8 cellular contexts compared by ENCODE assay signal in genomic region chr2:183078163-183078466, GRCh38. TPM values are rescaled to one million over a fixed set of nuclear protein-coding genes. Genes with fewer than 3 reads are reported as not detected.
A peak's percentile ranks its signal among the peaks of the same experiment; 100 is the strongest.
DNase-seq lines count a peak whose midpoint lies in the region; ATAC-seq and TF ChIP-seq lines count a peak whose summit lies in the region.

No MANE protein-coding gene starts in this region.

- peak overlapping the region; percentile 69 for H3K4me2 ChIP-seq in BLaER1

- intact Hi-C loops in adrenal gland (cut with DNase I): loop anchor here in 1 of 2 donors (10.0 kb wide), 1 partner anchor 47 kb away; the partner anchor contains the start of gene NUP35

- peaks cover 6% of the 10 kb centered on the region for H3K4me1 Mint-ChIP-seq in stimulated activated memory B cell treated with anti-CD40 and anti-IgM and Interleukin-4, amounts not matched to agents 10 μg/mL and 1 μg/mL and 100 μg/mL, for 72 hours

- H3K27ac ChIP-seq in BLaER1 (peak overlapping the region; percentile 25), HL-60 (replicated peaks) (no peak overlapping the region), adrenal gland (peak overlapping the region in 4 of 5 donors; percentile 33 to 84 (median 72))

- no peaks in the 10 kb centered on the region for H3K27me3 ChIP-seq in BLaER1
- peaks cover 6% of the 10 kb centered on the region for H3K27me3 ChIP-seq in HL-60 (ENCODE audit: insufficient read depth, poor library complexity, severe bottlenecking)
- H3K27me3 ChIP-seq in adrenal gland: no peaks in the 10 kb centered on the region

- H3K4me3 ChIP-seq in BLaER1 (peak overlapping the region; percentile 80), HL-60 (replicated peaks; ENCODE audit: insufficient read depth, low read length) (peak overlapping the region; percentile 72), adrenal gland (peak overlapping the region in 3 of 4 donors; percentile 10 to 76 (median 52)), iPS-18c (ENCODE audit: insufficient read depth, low read depth, low read length) (peak overlapping the region; percentile 55)

- no peaks in the 10 kb centered on the region for H3K27me3 Mint-ChIP-seq in stimulated activated memory B cell treated with anti-CD40 and anti-IgM and Interleukin-4, amounts not matched to agents 10 μg/mL and 1 μg/mL and 100 μg/mL, for 72 hours

- peak overlapping the region; percentile 82 for H3K27ac Mint-ChIP-seq in stimulated activated memory B cell treated with anti-CD40 and anti-IgM and Interleukin-4, amounts not matched to agents 10 μg/mL and 1 μg/mL and 100 μg/mL, for 72 hours

- H3K9me3 Mint-ChIP-seq in stimulated activated memory B cell treated with anti-CD40 and anti-IgM and Interleukin-4, amounts not matched to agents 10 μg/mL and 1 μg/mL and 100 μg/mL, for 72 hours: no peaks in the 10 kb centered on the region

- no peaks in the 10 kb centered on the region for H3K36me3 Mint-ChIP-seq in stimulated activated memory B cell treated with anti-CD40 and anti-IgM and Interleukin-4, amounts not matched to agents 10 μg/mL and 1 μg/mL and 100 μg/mL, for 72 hours

- no peak for TF ChIP-seq POLR2A in adrenal gland (IDR thresholded peaks at IDR 0.05)

- no peaks in the 10 kb centered on the region for H3K36me3 ChIP-seq in BLaER1
- H3K36me3 ChIP-seq in adrenal gland (replicated peaks in 1 of 2): no peaks in the 10 kb centered on the region

- H3K9ac ChIP-seq in BLaER1: peak overlapping the region; percentile 68

- peak; percentile 47 for ATAC-seq in stimulated activated memory B cell treated with anti-CD40 and anti-IgM and Interleukin-4, amounts not matched to agents 10 μg/mL and 1 μg/mL and 100 μg/mL, for 72 hours
- no peak for ATAC-seq in GM18867 (IDR thresholded peaks at IDR 0.05; ENCODE audit: unreplicated experiment)

- TF ChIP-seq CTCF in HL-60 (IDR thresholded peaks at IDR 0.05; ENCODE audit: insufficient read depth, low read length): no peak
- no peak for TF ChIP-seq CTCF in adrenal gland (IDR thresholded peaks at IDR 0.05)

- H3K4me3 Mint-ChIP-seq in stimulated activated memory B cell treated with anti-CD40 and anti-IgM and Interleukin-4, amounts not matched to agents 10 μg/mL and 1 μg/mL and 100 μg/mL, for 72 hours: peak overlapping the region; percentile 94

- DNase-seq in HL-60 (ENCODE audit: low read depth in 1 of 2, low spot score in 1 of 2) (no peak), adrenal gland (peak in 2 of 7 donors; percentile 29 to 60), NCI-H2107 (lab: John Stamatoyannopoulos, UW) (no peak), NCI-H345 (lab: John Stamatoyannopoulos, UW) (no peak)

- peaks cover 15% of the 10 kb centered on the region for H3K4me1 ChIP-seq in BLaER1
- peaks cover 4 to 6% of the 10 kb centered on the region in 2 donors for H3K4me1 ChIP-seq in adrenal gland (replicated peaks in 1 of 2)

- 3 to 7% (median 6%) methylated on average over 8 of the region's 8 CpGs for WGBS in adrenal gland, 4 donors

- no peaks in the 10 kb centered on the region for H4K20me1 ChIP-seq in BLaER1

- no peaks in the 10 kb centered on the region for H3K9me3 ChIP-seq in BLaER1
- H3K9me3 ChIP-seq in adrenal gland (replicated peaks in 1 of 3): no peaks in the 10 kb centered on the region
- no peaks in the 10 kb centered on the region for H3K9me3 ChIP-seq in iPS-18c (ENCODE audit: control insufficient read depth, insufficient read depth, low read length)

RNA-seq across cellular contexts. Expression of gene DUSP19, which starts 0.4 kb away (rescaled TPM):
- total RNA-seq in adrenal gland: 10 to 100 TPM in 1 of 8 donors, 1 to 10 TPM in 7; 2.4 to 10.0 (median 4.9) TPM
- 1 to 10 TPM in 2 of 3 donors, under 1 TPM in 1; 0.81 to 3.5 (median 1.0) TPM for polyA plus RNA-seq in adrenal gland

RNA-seq across cellular contexts. Expression of gene NCKAP1, which starts 39.9 kb away (rescaled TPM):
- 100 to 1,000 TPM in 4 of 8 donors, 10 to 100 TPM in 4; 76.8 to 134 (median 104) TPM for total RNA-seq in adrenal gland
- polyA plus RNA-seq in adrenal gland: 100 to 1,000 TPM in 1 of 3 donors, 10 to 100 TPM in 2; 26.8 to 113 (median 26.9) TPM

RNA-seq across cellular contexts. Expression of gene NUP35, which starts 46.1 kb away (rescaled TPM):
- 10 to 100 TPM in 6 of 8 donors, 1 to 10 TPM in 2; 6.9 to 19.4 (median 16.2) TPM for total RNA-seq in adrenal gland
- 10 to 100 TPM in 1 of 3 donors, 1 to 10 TPM in 2; 6.2 to 27.8 (median 8.6) TPM for polyA plus RNA-seq in adrenal gland
